19 cellular contexts compared by ENCODE assay signal in the genomic region with DNA sequence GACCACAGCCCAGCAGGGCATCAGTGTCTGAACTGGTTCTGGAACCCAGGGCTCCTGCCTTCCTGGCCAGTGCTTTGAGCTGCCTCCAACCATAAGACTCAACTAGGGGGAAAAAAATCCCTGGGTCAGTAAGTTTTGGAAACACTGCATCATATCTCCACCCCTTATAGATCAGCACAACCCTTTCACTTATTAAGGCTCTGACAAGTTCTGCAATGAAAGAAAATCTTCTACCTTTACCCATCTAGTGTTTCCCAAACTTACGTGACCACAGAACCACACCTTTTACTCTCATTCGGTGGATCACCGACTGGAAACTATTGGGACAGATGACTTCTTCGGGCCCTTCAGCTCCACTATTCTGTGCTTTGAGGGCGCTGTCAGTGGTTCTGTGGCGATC.
"Had no signal": no experiment of that assay in that cellular context is flagged by ENCODE, and none has a peak within 500 bp of the region (broad histone marks: within the 10 kb centered on the region; RNA-seq: fewer than 3 reads in every experiment).

No MANE protein-coding gene starts in this region.

- H3K36me3 ChIP-seq: left ventricle myocardium inferior, pancreas, prostate gland, right lobe of liver, transverse colon, upper lobe of right lung had no signal

- H2AFZ ChIP-seq: hepatocyte had no signal

- H3K27me3 ChIP-seq: hepatocyte, pancreas, right lobe of liver, transverse colon, upper lobe of right lung had no signal

- H3K9me3 ChIP-seq: left ventricle myocardium inferior, pancreas, prostate gland, right lobe of liver, transverse colon, upper lobe of right lung had no signal

- H3K79me2 ChIP-seq: hepatocyte had no signal

- ATAC-seq: naive thymus-derived CD8-positive, alpha-beta T cell; pancreas; stimulated activated naive CD8-positive, alpha-beta T cell treated with anti-CD3 and anti-CD28 coated beads, Interleukin-15, amount 100 ng/mL, for 72 hours had no signal

- H3K4me3 ChIP-seq: hepatocyte, left ventricle myocardium inferior, pancreas, prostate gland, right lobe of liver, smooth muscle cell, transverse colon, upper lobe of right lung had no signal

- H3K27ac ChIP-seq: hepatocyte, left ventricle myocardium inferior, pancreas, right lobe of liver, transverse colon, upper lobe of right lung had no signal

- DNase-seq: islet precursor cell; left ventricle myocardium inferior; naive thymus-derived CD8-positive, alpha-beta T cell; nucleus accumbens; pancreas; right lobe of liver; stimulated activated CD4-positive, alpha-beta T cell treated with anti-CD3 and anti-CD28 coated beads, Interleukin-1b, Interleukin-23, amount 100 ng/mL, for 48 hours; stimulated activated CD4-positive, alpha-beta T cell treated with anti-CD3 and anti-CD28 coated beads, Interleukin-2, amount 100 ng/mL, for 48 hours; stimulated activated CD4-positive, alpha-beta T cell treated with anti-CD3 and anti-CD28 coated beads, Interleukin-4, amount 100 ng/mL, for 4 hours; stimulated activated CD8-positive, alpha-beta memory T cell treated with anti-CD3 and anti-CD28 coated beads, Interleukin-4, amount 100 ng/mL, for 48 hours; stimulated activated naive CD4-positive, alpha-beta T cell treated with Interleukin-2 at 50 U/mL for 16 hours; stimulated activated naive CD8-positive, alpha-beta T cell treated with anti-CD3 and anti-CD28 coated beads, Interleukin-15, amount 100 ng/mL, for 72 hours; substantia nigra; transverse colon; upper lobe of right lung had no signal

- H3K4me1 ChIP-seq: pancreas, prostate gland, right lobe of liver, transverse colon, upper lobe of right lung had no signal

- FAIRE-seq: pancreas, urothelium cell line had no signal

- H3K4me2 ChIP-seq: hepatocyte, smooth muscle cell had no signal
